In the genomic region with DNA sequence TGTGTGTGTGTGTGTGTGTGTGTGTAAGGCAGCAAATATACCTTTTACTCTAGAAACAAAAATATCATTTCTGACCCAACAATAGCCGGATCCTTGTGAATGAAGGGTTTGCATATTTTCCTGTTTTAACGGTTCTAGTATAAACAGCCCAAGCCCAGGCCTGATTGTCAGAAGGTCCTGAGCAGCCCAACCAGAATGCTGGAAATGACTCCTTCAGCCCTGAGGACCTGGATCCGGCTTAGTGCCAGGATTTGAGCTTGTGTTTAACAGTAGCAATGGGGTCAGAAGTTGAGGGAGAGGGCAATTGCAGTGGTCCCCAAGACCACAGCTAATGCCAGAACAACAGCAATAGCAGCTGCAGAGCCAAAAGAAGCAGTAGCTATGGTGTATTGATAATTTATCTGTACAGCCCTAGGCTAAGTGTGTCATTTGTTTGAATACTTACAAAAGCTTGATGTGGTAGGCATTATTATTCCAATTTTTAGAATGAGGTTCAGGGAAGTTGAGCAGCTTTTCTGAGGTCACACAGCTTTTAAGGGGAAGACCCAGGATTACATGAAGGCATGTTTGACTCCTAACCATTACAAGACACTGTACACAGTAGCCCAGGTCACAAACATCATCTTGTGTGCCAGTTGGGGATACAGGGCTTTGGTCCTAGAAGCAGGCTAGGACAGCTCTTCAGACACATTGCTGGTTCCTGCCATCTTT, we compare ENCODE assay signal across 23 cellular contexts. TPM values are rescaled to one million over a fixed set of nuclear protein-coding genes. Genes with fewer than 3 reads are reported as not detected.
DNase-seq lines count a peak whose midpoint lies in the region; ATAC-seq and TF ChIP-seq lines count a peak whose summit lies in the region.
"Had no signal": no experiment of that assay in that cellular context is flagged by ENCODE, and none has a peak within 500 bp of the region (broad histone marks: within the 10 kb centered on the region; RNA-seq: fewer than 3 reads in every experiment).

No MANE protein-coding gene starts in this region.

- H3K36me3 ChIP-seq in HCT116 (ENCODE audit: control insufficient read depth in 1 of 2, insufficient read depth in 2 of 2, low read length in 2 of 2) (no peaks in the 10 kb centered on the region), neuronal stem cell (replicated peaks in 1 of 2; ENCODE audit: control insufficient read depth in 2 of 2, insufficient read depth in 2 of 2, low read length in 2 of 2) (no peaks in the 10 kb centered on the region)
- H3K36me3 ChIP-seq: BLaER1 treated with 17β-estradiol and CSF1 and Interleukin-3, amounts not matched to agents 10 nM and 100 nM had no signal

- no peak for TF ChIP-seq RAD21 in HCT116 (IDR thresholded peaks at IDR 0.05; ENCODE audit: low read depth)

- no peak overlapping the region for H3K4me3 ChIP-seq in HCT116 (replicated peaks in 1 of 2; ENCODE audit: low read depth in 1 of 2, low read length in 2 of 2)
- no peak overlapping the region for H3K4me3 ChIP-seq in neuronal stem cell (ENCODE audit: low read length in 2 of 2)
- H3K4me3 ChIP-seq: A549; BLaER1 treated with 17β-estradiol and CSF1 and Interleukin-3, amounts not matched to agents 10 nM and 100 nM had no signal

- H3K27me3 ChIP-seq in HCT116 (ENCODE audit: insufficient read depth, low read length) (no peaks in the 10 kb centered on the region), neuronal stem cell (ENCODE audit: control insufficient read depth in 3 of 3, insufficient read depth in 3 of 3, low read depth in 1 of 3, low read length in 3 of 3) (peaks cover 27 to 66% (median 41%) of the 10 kb centered on the region in 3 experiments)

- H3K4me2 ChIP-seq in HCT116 (ENCODE audit: low read length) (no peak overlapping the region), neuronal stem cell (ENCODE audit: insufficient read depth, low read length, poor library complexity, severe bottlenecking) (no peak overlapping the region)
- H3K4me2 ChIP-seq: A549; BLaER1 treated with 17β-estradiol and CSF1 and Interleukin-3, amounts not matched to agents 10 nM and 100 nM; SK-N-SH had no signal

- CTCF ChIA-PET in HCT116 (lab: Charles Lee): interaction anchor here (0.7 to 5.7 kb wide), 7 partner anchors 12 to 455 kb away, joined by 3 to 82 read pairs (median 5); no protein-coding TSS in a partner anchor

- no peaks in the 10 kb centered on the region for H3K79me1 ChIP-seq in neuronal stem cell (ENCODE audit: low read depth, low read length)

- no peak for DNase-seq in HCT116 (ENCODE audit: low read depth, low spot score)
- peak; percentile 64 for DNase-seq in dermis blood vessel endothelial cell
- no peak for DNase-seq in neuronal stem cell (ENCODE audit: low spot score)
- DNase-seq in GM19240 (ENCODE audit: insufficient read length, low spot score): no peak
- no peak for DNase-seq in naive thymus-derived CD8-positive, alpha-beta T cell
- DNase-seq in erythroblast (lab: John Stamatoyannopoulos, UW): no peak
- DNase-seq: AML-193; CD4-positive, alpha-beta memory T cell; COR-L47; DMS53; Karpas-422; NCI-H1092 treated with DMSO at 0.1 percent for 48 hours; NCI-H1436 treated with DMSO at 0.1 percent for 48 hours; NCI-H187 treated with DMSO at 0.1 percent for 48 hours; NCI-H2107; NCI-H524; NCI-H774; SK-N-SH; SW 1271 had no signal

- H3K14ac ChIP-seq in neuronal stem cell (ENCODE audit: low read length): no peak overlapping the region

- TF ChIP-seq POLR2A in HCT116 (IDR thresholded peaks at IDR 0.05; ENCODE audit: borderline replicate concordance, extremely low read depth, insufficient read depth, insufficient read length) (no peak), erythroblast (IDR thresholded peaks at IDR 0.05; ENCODE audit: low read length) (no peak)

- H3K27ac ChIP-seq in HCT116 (ENCODE audit: low read depth, low read length): no peak overlapping the region
- no peak overlapping the region for H3K27ac ChIP-seq in neuronal stem cell (replicated peaks; ENCODE audit: low read length)
- H3K27ac ChIP-seq: A549; BLaER1 treated with 17β-estradiol and CSF1 and Interleukin-3, amounts not matched to agents 10 nM and 100 nM had no signal

- no peak for TF ChIP-seq CTCF in HCT116 (IDR thresholded peaks at IDR 0.05 in 2 of 3, conservative IDR thresholded peaks at IDR 0.05 in 1 of 3; ENCODE audit: borderline replicate concordance in 1 of 3, insufficient read depth in 1 of 3, low read depth in 2 of 3, low read length in 2 of 3)

- no peak overlapping the region for H3K9ac ChIP-seq in HCT116 (ENCODE audit: low read length)
- no peak overlapping the region for H3K9ac ChIP-seq in neuronal stem cell (ENCODE audit: low read depth, low read length, poor library complexity)
- H3K9ac ChIP-seq: BLaER1 treated with 17β-estradiol and CSF1 and Interleukin-3, amounts not matched to agents 10 nM and 100 nM; SK-N-SH had no signal

- BruUV-seq in HCT116 (replicated peaks; lab: Mats Ljungman, UMichigan): no TSS peak

- H3K9me2 ChIP-seq in HCT116 (ENCODE audit: insufficient read depth): no peaks in the 10 kb centered on the region
- H3K9me2 ChIP-seq: SK-N-SH had no signal

- no peak overlapping the region for H2BK5ac ChIP-seq in neuronal stem cell (ENCODE audit: low read length)

- peaks cover 34 to 76% (median 56%) of the 10 kb centered on the region in 5 donors for H3K27me3 Mint-ChIP-seq in naive thymus-derived CD8-positive, alpha-beta T cell

- no peak overlapping the region for H3K4ac ChIP-seq in neuronal stem cell (ENCODE audit: low read length)

- WGBS in neuronal stem cell (ENCODE audit: extremely low coverage in 2 of 2, insufficient read length in 2 of 2, insufficient replicate concordance in 1 of 2), 2 donors: no CpG with 5 or more reads among the region's 3 CpGs

- peaks cover 20 to 37% (median 31%) of the 10 kb centered on the region in 4 donors for H3K4me1 Mint-ChIP-seq in naive thymus-derived CD8-positive, alpha-beta T cell

- peaks cover 6 to 18% of the 10 kb centered on the region in 2 experiments; a peak in 3 of 4 replicates for H3K4me1 ChIP-seq in HCT116 (ENCODE audit: control insufficient read depth in 1 of 2, insufficient read depth in 2 of 2, low read length in 2 of 2)
- H3K4me1 ChIP-seq in neuronal stem cell (ENCODE audit: control insufficient read depth in 2 of 2, insufficient read depth in 1 of 2, low read depth in 1 of 2, low read length in 2 of 2): peaks cover 6 to 13% of the 10 kb centered on the region in 2 donors
- H3K4me1 ChIP-seq: A549 had no signal

- no peak overlapping the region for H3K27ac Mint-ChIP-seq in naive thymus-derived CD8-positive, alpha-beta T cell
- H3K27ac Mint-ChIP-seq: CD4-positive, alpha-beta memory T cell had no signal

- RAD21 ChIA-PET in HCT116 (lab: Charles Lee; ENCODE audit: low non-redundant PET in 1 of 2, low total read pairs in 2 of 2, uncharacterized antibody in 2 of 2, unreplicated experiment in 2 of 2): no interaction called here

- intact Hi-C loops in HCT116 (cut with micrococcal nuclease): no loop called here

- no peak overlapping the region for H3K4me3 Mint-ChIP-seq in naive thymus-derived CD8-positive, alpha-beta T cell

- no peaks in the 10 kb centered on the region for H3K79me2 ChIP-seq in HCT116 (ENCODE audit: insufficient read depth, low read length)

- H2BK120ac ChIP-seq in neuronal stem cell (ENCODE audit: low read depth, low read length): no peak overlapping the region

- H4K91ac ChIP-seq in neuronal stem cell (ENCODE audit: low read depth, low read length, poor library complexity): no peak overlapping the region

- no peak overlapping the region for H4K8ac ChIP-seq in neuronal stem cell (ENCODE audit: low read depth, low read length)

- ATAC-seq in HCT116: no peak
- ATAC-seq in HG03135 (IDR thresholded peaks at IDR 0.05; ENCODE audit: unreplicated experiment): no peak
- ATAC-seq in naive thymus-derived CD8-positive, alpha-beta T cell: no peak
- ATAC-seq: A549 had no signal

- H2AFZ ChIP-seq in HCT116 (ENCODE audit: low read depth, low read length, poor library complexity, severe bottlenecking) (peak overlapping the region; percentile 88), neuronal stem cell (ENCODE audit: low read length) (no peak overlapping the region)

- H3K9me3 Mint-ChIP-seq in naive thymus-derived CD8-positive, alpha-beta T cell: no peaks in the 10 kb centered on the region
- H3K9me3 Mint-ChIP-seq: CD4-positive, alpha-beta memory T cell had no signal

- H3K9me3 ChIP-seq in HCT116 (ENCODE audit: control insufficient read depth in 1 of 2, insufficient read depth in 1 of 2, low read depth in 1 of 2, low read length in 2 of 2) (no peaks in the 10 kb centered on the region), neuronal stem cell (replicated peaks in 1 of 2; ENCODE audit: control insufficient read depth in 2 of 2, insufficient read depth in 1 of 2, low read depth in 1 of 2, low read length in 2 of 2) (peaks cover 0 to 9% of the 10 kb centered on the region in 2 donors)
- H3K9me3 ChIP-seq: A549, SK-N-SH had no signal

- no peaks in the 10 kb centered on the region for H4K20me1 ChIP-seq in HCT116 (ENCODE audit: insufficient read depth)

- POLR2A ChIA-PET in HCT116 (lab: Charles Lee): interaction anchor here (0.6 kb wide), 1 partner anchor 27 kb away, joined by 3 read pairs; no protein-coding TSS in a partner anchor
- POLR2A ChIA-PET in naive thymus-derived CD8-positive, alpha-beta T cell (lab: Charles Lee): no interaction called here

- H2BK12ac ChIP-seq in neuronal stem cell (ENCODE audit: low read length): no peak overlapping the region

- H3K23ac ChIP-seq in neuronal stem cell (ENCODE audit: low read depth, low read length, poor library complexity): no peak overlapping the region

- peaks cover 0 to 2% (median 0%) of the 10 kb centered on the region in 3 donors for H3K36me3 Mint-ChIP-seq in naive thymus-derived CD8-positive, alpha-beta T cell
- H3K36me3 Mint-ChIP-seq: CD4-positive, alpha-beta memory T cell had no signal

- no peak overlapping the region for H3K18ac ChIP-seq in neuronal stem cell (ENCODE audit: low read length)

- no peak overlapping the region for H2BK15ac ChIP-seq in neuronal stem cell (ENCODE audit: low read length)

- peak overlapping the region; percentile 40 for H2AK5ac ChIP-seq in neuronal stem cell (ENCODE audit: low read depth, low read length)

TF ChIP-seq in HCT116, 20 proteins besides CTCF, POLR2A, EP300 and RAD21 (continues in another document):
- TF ChIP-seq ELF1 (IDR thresholded peaks at IDR 0.05; ENCODE audit: borderline replicate concordance, low read depth): no peak
- no peak for TF ChIP-seq CBX3 (IDR thresholded peaks at IDR 0.05; ENCODE audit: low read depth)

RNA-seq across cellular contexts. Expression of gene FOXL2, which starts 12.8 kb away (rescaled TPM):
- total RNA-seq in HCT116 (2021; ENCODE audit: unreplicated experiment): not detected
- polyA plus RNA-seq in HCT116 (2012): 0.07 TPM in 1 of 2 replicates, not detected in the other
- not detected in 2 replicates for total RNA-seq in dermis blood vessel endothelial cell
- 0.04 TPM for polyA plus RNA-seq in neuronal stem cell (2013, experiment 1 of 2)
- 0.04 TPM for polyA plus RNA-seq in neuronal stem cell (2013, experiment 2 of 2)
- total RNA-seq in naive thymus-derived CD8-positive, alpha-beta T cell: not detected
- not detected for polyA plus RNA-seq in naive thymus-derived CD8-positive, alpha-beta T cell
- total RNA-seq: CD4-positive, alpha-beta memory T cell; HT-29 had no signal
- polyA plus RNA-seq: CD4-positive, alpha-beta memory T cell; SK-N-SH had no signal

RNA-seq across cellular contexts. Expression of gene FOXL2NB, which starts 12.9 kb away (rescaled TPM):
- total RNA-seq in HCT116 (2021; ENCODE audit: unreplicated experiment) (0.93 TPM), dermis blood vessel endothelial cell (under 0.01 TPM in 1 of 2 replicates, not detected in the other)
- polyA plus RNA-seq in HCT116 (2012): 0.06 and 0.27 TPM in 2 replicates
- polyA plus RNA-seq in neuronal stem cell (2013, experiment 1 of 2): 0.01 TPM
- polyA plus RNA-seq in neuronal stem cell (2013, experiment 2 of 2): not detected
- total RNA-seq in naive thymus-derived CD8-positive, alpha-beta T cell: not detected
- not detected for polyA plus RNA-seq in naive thymus-derived CD8-positive, alpha-beta T cell
- total RNA-seq: CD4-positive, alpha-beta memory T cell; HT-29 had no signal
- polyA plus RNA-seq: SK-N-SH had no signal
